10 cellular contexts compared by ENCODE assay signal in genomic region chr9:82332018-82332773, GRCh38.
DNase-seq lines count a peak whose midpoint lies in the region; ATAC-seq and TF ChIP-seq lines count a peak whose summit lies in the region.
"Had no signal": no experiment of that assay in that cellular context is flagged by ENCODE, and none has a peak within 500 bp of the region (broad histone marks: within the 10 kb centered on the region; RNA-seq: fewer than 3 reads in every experiment).

No MANE protein-coding gene starts in this region.

- DNase-seq in A172 (ENCODE audit: low spot score) = peak; percentile 87
- no peak for DNase-seq in HCT116 (ENCODE audit: low read depth, low spot score)
- DNase-seq in SJSA1 (ENCODE audit: low read depth in 1 of 2, low spot score in 2 of 2) = peak; percentile 66 to 86
- DNase-seq in iris pigment epithelial cell (ENCODE audit: low read depth) = peak; percentile 88
- no peak for DNase-seq in stimulated activated naive CD8-positive, alpha-beta T cell treated with anti-CD3 and anti-CD28 coated beads, Interleukin-15, amount 100 ng/mL, for 72 hours
- DNase-seq in NCI-H82 (lab: John Stamatoyannopoulos, UW) = no peak

- H3K9ac ChIP-seq in HCT116 (ENCODE audit: low read length) = no peak overlapping the region
- H3K9ac ChIP-seq: KMS-11 had no signal

- POLR2A ChIA-PET in HCT116 (lab: Charles Lee) = no interaction called here

- no peaks in the 10 kb centered on the region for H4K20me1 ChIP-seq in HCT116 (ENCODE audit: insufficient read depth)

- ATAC-seq in HCT116 (no peak), GM19463 (IDR thresholded peaks at IDR 0.05; ENCODE audit: unreplicated experiment) (no peak), GM18498 (IDR thresholded peaks at IDR 0.05; ENCODE audit: unreplicated experiment) (no peak)
- ATAC-seq in stimulated activated naive CD8-positive, alpha-beta T cell treated with anti-CD3 and anti-CD28 coated beads, Interleukin-15, amount 100 ng/mL, for 72 hours = no peak

- TF ChIP-seq POLR2A in HCT116 (IDR thresholded peaks at IDR 0.05; ENCODE audit: borderline replicate concordance, extremely low read depth, insufficient read depth, insufficient read length) = no peak

- no peak overlapping the region for H3K27ac Mint-ChIP-seq in stimulated activated naive CD8-positive, alpha-beta T cell treated with anti-CD3 and anti-CD28 coated beads, Interleukin-15, amount 100 ng/mL, for 72 hours

- peak overlapping the region; percentile 16 for H3K4me2 ChIP-seq in HCT116 (ENCODE audit: low read length)
- H3K4me2 ChIP-seq: KMS-11 had no signal

- no peaks in the 10 kb centered on the region for H3K9me3 ChIP-seq in HCT116 (ENCODE audit: control insufficient read depth in 1 of 2, insufficient read depth in 1 of 2, low read depth in 1 of 2, low read length in 2 of 2)
- H3K9me3 ChIP-seq in SJSA1 (replicated peaks) = no peaks in the 10 kb centered on the region

- no peak overlapping the region for H2AFZ ChIP-seq in HCT116 (ENCODE audit: low read depth, low read length, poor library complexity, severe bottlenecking)

- H3K4me3 Mint-ChIP-seq in stimulated activated naive CD8-positive, alpha-beta T cell treated with anti-CD3 and anti-CD28 coated beads, Interleukin-15, amount 100 ng/mL, for 72 hours = no peak overlapping the region

- BruUV-seq in HCT116 (replicated peaks; lab: Mats Ljungman, UMichigan) = no TSS peak

- CTCF ChIA-PET in HCT116 (lab: Charles Lee) = no interaction called here

- no peak overlapping the region for H3K4me3 ChIP-seq in HCT116 (replicated peaks in 1 of 2; ENCODE audit: low read depth in 1 of 2, low read length in 2 of 2)
- no peak overlapping the region for H3K4me3 ChIP-seq in SJSA1

- H3K27me3 ChIP-seq in HCT116 (ENCODE audit: insufficient read depth, low read length) = no peaks in the 10 kb centered on the region
- H3K27me3 ChIP-seq in SJSA1 (replicated peaks) = no peaks in the 10 kb centered on the region

- intact Hi-C loops in HCT116 (cut with micrococcal nuclease) = no loop called here

- H3K4me1 ChIP-seq in HCT116 (ENCODE audit: control insufficient read depth in 1 of 2, insufficient read depth in 2 of 2, low read length in 2 of 2) = no peaks in the 10 kb centered on the region
- peaks cover 29% of the 10 kb centered on the region for H3K4me1 ChIP-seq in SJSA1 (replicated peaks)

- no peaks in the 10 kb centered on the region for H3K9me2 ChIP-seq in HCT116 (ENCODE audit: insufficient read depth)

- H3K36me3 ChIP-seq in HCT116 (ENCODE audit: control insufficient read depth in 1 of 2, insufficient read depth in 2 of 2, low read length in 2 of 2) (no peaks in the 10 kb centered on the region), SJSA1 (no peaks in the 10 kb centered on the region)

- TF ChIP-seq RAD21 in HCT116 (IDR thresholded peaks at IDR 0.05; ENCODE audit: low read depth) = no peak

- TF ChIP-seq CTCF in HCT116 (IDR thresholded peaks at IDR 0.05 in 2 of 3, conservative IDR thresholded peaks at IDR 0.05 in 1 of 3; ENCODE audit: borderline replicate concordance in 1 of 3, insufficient read depth in 1 of 3, low read depth in 2 of 3, low read length in 2 of 3) = no peak

- no peak overlapping the region for H3K27ac ChIP-seq in HCT116 (ENCODE audit: low read depth, low read length)
- H3K27ac ChIP-seq in SJSA1 = peak overlapping the region; percentile 89
- H3K27ac ChIP-seq: C4-2B, KMS-11 had no signal

- no peaks in the 10 kb centered on the region for H3K27me3 Mint-ChIP-seq in stimulated activated naive CD8-positive, alpha-beta T cell treated with anti-CD3 and anti-CD28 coated beads, Interleukin-15, amount 100 ng/mL, for 72 hours

- H3K4me1 Mint-ChIP-seq in stimulated activated naive CD8-positive, alpha-beta T cell treated with anti-CD3 and anti-CD28 coated beads, Interleukin-15, amount 100 ng/mL, for 72 hours = no peaks in the 10 kb centered on the region

- H3K79me2 ChIP-seq in HCT116 (ENCODE audit: insufficient read depth, low read length) = no peaks in the 10 kb centered on the region

- peaks cover 16 to 18% of the 10 kb centered on the region in 2 donors for H3K9me3 Mint-ChIP-seq in stimulated activated naive CD8-positive, alpha-beta T cell treated with anti-CD3 and anti-CD28 coated beads, Interleukin-15, amount 100 ng/mL, for 72 hours

- RAD21 ChIA-PET in HCT116 (lab: Charles Lee; ENCODE audit: low non-redundant PET in 1 of 2, low total read pairs in 2 of 2, uncharacterized antibody in 2 of 2, unreplicated experiment in 2 of 2) = no interaction called here

TF ChIP-seq in HCT116, 20 proteins besides CTCF, POLR2A, EP300 and RAD21:
- TF ChIP-seq JUND (IDR thresholded peaks at IDR 0.05) (no peak), ELF1 (IDR thresholded peaks at IDR 0.05; ENCODE audit: borderline replicate concordance, low read depth) (no peak), SRF (IDR thresholded peaks at IDR 0.05; ENCODE audit: low read depth) (no peak), YY1 (IDR thresholded peaks at IDR 0.05; ENCODE audit: extremely low read depth, insufficient replicate concordance, low read depth, low read length) (no peak), EGR1 (IDR thresholded peaks at IDR 0.05; ENCODE audit: low read depth) (no peak), TCF7L2 (IDR thresholded peaks at IDR 0.05; ENCODE audit: borderline replicate concordance, extremely low read depth, insufficient read depth, insufficient read length) (no peak), SIN3A (IDR thresholded peaks at IDR 0.05; ENCODE audit: low read depth) (no peak), CBX3 (IDR thresholded peaks at IDR 0.05; ENCODE audit: low read depth) (no peak), ZNF274 (IDR thresholded peaks at IDR 0.05; ENCODE audit: low read depth, low read length) (no peak), ZBTB33 (IDR thresholded peaks at IDR 0.05; ENCODE audit: extremely low read depth, insufficient replicate concordance, low read length) (no peak), FOSL1 (IDR thresholded peaks at IDR 0.05; ENCODE audit: low read depth) (no peak), POLR2AphosphoS5 (IDR thresholded peaks at IDR 0.05; ENCODE audit: low read depth, low read length) (no peak), SP1 (IDR thresholded peaks at IDR 0.05; ENCODE audit: low read depth) (no peak), ZFX (IDR thresholded peaks at IDR 0.05) (no peak), CEBPB (IDR thresholded peaks at IDR 0.05; ENCODE audit: low read depth) (no peak), EZH2 (IDR thresholded peaks at IDR 0.05) (no peak), MAX (IDR thresholded peaks at IDR 0.05) (no peak)

Comparison
In these comparisons a context has a peak if more than half of its experiments do, and no peak if none do; other contexts are left out.
1. DNase-seq: peak in A172 (single experiment), SJSA1 (2 of 2) and iris pigment epithelial cell (single experiment); none in HCT116 (single experiment), stimulated activated naive CD8-positive, alpha-beta T cell treated with anti-CD3 and anti-CD28 coated beads, Interleukin-15, amount 100 ng/mL, for 72 hours (0 of 2) and NCI-H82 (single experiment).